25 cellular contexts compared by ENCODE assay signal in genomic region chr2:128612628-128613027, GRCh38.
DNase-seq lines count a peak whose midpoint lies in the region; ATAC-seq, FAIRE-seq and TF ChIP-seq lines count a peak whose summit lies in the region.
"Had no signal": no experiment of that assay in that cellular context is flagged by ENCODE, and none has a peak within 500 bp of the region (broad histone marks: within the 10 kb centered on the region; RNA-seq: fewer than 3 reads in every experiment).

No MANE protein-coding gene starts in this region.

- no peaks in the 10 kb centered on the region for H3K27me3 Mint-ChIP-seq in activated naive CD8-positive, alpha-beta T cell
- H3K27me3 Mint-ChIP-seq in activated naive CD8-positive, alpha-beta T cell treated with anti-CD3 and anti-CD28 coated beads for 36 hours: no peaks in the 10 kb centered on the region
- H3K27me3 Mint-ChIP-seq in stimulated activated memory B cell treated with anti-CD40 and anti-IgM and Interleukin-4, amounts not matched to agents 10 μg/mL and 1 μg/mL and 100 μg/mL, for 72 hours: peaks cover 15% of the 10 kb centered on the region

- H3K4me1 Mint-ChIP-seq in activated naive CD8-positive, alpha-beta T cell (ENCODE audit: low read depth): no peaks in the 10 kb centered on the region
- H3K4me1 Mint-ChIP-seq in activated naive CD8-positive, alpha-beta T cell treated with anti-CD3 and anti-CD28 coated beads for 36 hours: no peaks in the 10 kb centered on the region
- no peaks in the 10 kb centered on the region for H3K4me1 Mint-ChIP-seq in stimulated activated memory B cell treated with anti-CD40 and anti-IgM and Interleukin-4, amounts not matched to agents 10 μg/mL and 1 μg/mL and 100 μg/mL, for 72 hours
- H3K4me1 Mint-ChIP-seq: CD4-positive, CD25-positive, alpha-beta regulatory T cell had no signal

- H2BK20ac ChIP-seq in H1 (ENCODE audit: low read length): no peak overlapping the region

- no peak overlapping the region for H3K27ac ChIP-seq in H1 (ENCODE audit: low read depth, low read length)
- H3K27ac ChIP-seq in neuronal stem cell (replicated peaks; ENCODE audit: low read length): no peak overlapping the region
- no peak overlapping the region for H3K27ac ChIP-seq in aorta (ENCODE audit: low read depth in 1 of 2, low read length in 2 of 2)
- H3K27ac ChIP-seq: SJCRH30 had no signal

- no peak overlapping the region for H2BK120ac ChIP-seq in H1 (replicated peaks; ENCODE audit: low read depth, low read length)
- H2BK120ac ChIP-seq in neuronal stem cell (ENCODE audit: low read depth, low read length): no peak overlapping the region

- H3K23ac ChIP-seq in H1 (ENCODE audit: insufficient read length) (no peak overlapping the region), neuronal stem cell (ENCODE audit: low read depth, low read length, poor library complexity) (peak overlapping the region; percentile 14)

- H3K9ac ChIP-seq in H1 (replicated peaks in 1 of 4; ENCODE audit: extremely low read depth in 1 of 4, low read depth in 3 of 4, low read length in 3 of 4): no peak overlapping the region
- no peak overlapping the region for H3K9ac ChIP-seq in neuronal stem cell (ENCODE audit: low read depth, low read length, poor library complexity)

- intact Hi-C loops in aorta (cut with DNase I): no loop called here

- peaks cover 0 to 1% of the 10 kb centered on the region in 2 experiments; a peak in 1 of 4 replicates for H3K9me3 ChIP-seq in H1 (ENCODE audit: insufficient read depth in 2 of 2, low read depth in 1 of 2, low read length in 1 of 2)
- peaks cover 0 to 2% of the 10 kb centered on the region in 2 donors for H3K9me3 ChIP-seq in neuronal stem cell (replicated peaks in 1 of 2; ENCODE audit: control insufficient read depth in 2 of 2, insufficient read depth in 1 of 2, low read depth in 1 of 2, low read length in 2 of 2)
- no peaks in the 10 kb centered on the region for H3K9me3 ChIP-seq in aorta (ENCODE audit: control insufficient read depth, low read length)
- H3K9me3 ChIP-seq: MG63 had no signal

- CTCF ChIA-PET in H1 (lab: Charles Lee; ENCODE audit: partially characterized antibody): interaction anchor here (0.7 kb wide), 1 partner anchor 102 kb away, joined by 3 read pairs; no protein-coding TSS in a partner anchor

- ATAC-seq in aorta (ENCODE audit: low FRiP score): no peak
- no peak for ATAC-seq in HG02623 (IDR thresholded peaks at IDR 0.05; ENCODE audit: unreplicated experiment)
- ATAC-seq in stimulated activated memory B cell treated with anti-CD40 and anti-IgM and Interleukin-4, amounts not matched to agents 10 μg/mL and 1 μg/mL and 100 μg/mL, for 72 hours: no peak
- ATAC-seq: GM23338 had no signal

- H3K9me3 Mint-ChIP-seq in activated naive CD8-positive, alpha-beta T cell (ENCODE audit: low read depth): no peaks in the 10 kb centered on the region
- H3K9me3 Mint-ChIP-seq in activated naive CD8-positive, alpha-beta T cell treated with anti-CD3 and anti-CD28 coated beads for 36 hours: no peaks in the 10 kb centered on the region
- no peaks in the 10 kb centered on the region for H3K9me3 Mint-ChIP-seq in stimulated activated memory B cell treated with anti-CD40 and anti-IgM and Interleukin-4, amounts not matched to agents 10 μg/mL and 1 μg/mL and 100 μg/mL, for 72 hours

- H3K4ac ChIP-seq in H1 (replicated peaks; ENCODE audit: insufficient read length, low read depth, low read length): no peak overlapping the region
- H3K4ac ChIP-seq in neuronal stem cell (ENCODE audit: low read length): no peak overlapping the region

- H3K36me3 Mint-ChIP-seq in activated naive CD8-positive, alpha-beta T cell: no peaks in the 10 kb centered on the region
- H3K36me3 Mint-ChIP-seq in activated naive CD8-positive, alpha-beta T cell treated with anti-CD3 and anti-CD28 coated beads for 36 hours: no peaks in the 10 kb centered on the region
- no peaks in the 10 kb centered on the region for H3K36me3 Mint-ChIP-seq in stimulated activated memory B cell treated with anti-CD40 and anti-IgM and Interleukin-4, amounts not matched to agents 10 μg/mL and 1 μg/mL and 100 μg/mL, for 72 hours
- H3K36me3 Mint-ChIP-seq: CD4-positive, CD25-positive, alpha-beta regulatory T cell had no signal

- no peak for TF ChIP-seq CTCF in H1 (IDR thresholded peaks at IDR 0.05; ENCODE audit: control extremely low read depth in 1 of 3, insufficient read depth in 1 of 3, low read depth in 1 of 3, low read length in 3 of 3)

- H4K5ac ChIP-seq in H1 (ENCODE audit: insufficient read length, low read depth, low read length): no peak overlapping the region

- H4K91ac ChIP-seq in H1 (replicated peaks; ENCODE audit: insufficient read length, low read length) (no peak overlapping the region), neuronal stem cell (ENCODE audit: low read depth, low read length, poor library complexity) (no peak overlapping the region)

- H3K27me3 ChIP-seq in H1 (replicated peaks in 1 of 4; ENCODE audit: control insufficient read depth in 3 of 4, extremely low read depth in 1 of 4, insufficient read depth in 3 of 4, low read length in 3 of 4) (no peaks in the 10 kb centered on the region), neuronal stem cell (ENCODE audit: control insufficient read depth in 3 of 3, insufficient read depth in 3 of 3, low read depth in 1 of 3, low read length in 3 of 3) (no peaks in the 10 kb centered on the region), aorta (ENCODE audit: control insufficient read depth in 1 of 2, insufficient read depth in 2 of 2, low read length in 1 of 2) (no peaks in the 10 kb centered on the region)
- H3K27me3 ChIP-seq: MG63, SJCRH30 had no signal

- H3K56ac ChIP-seq in H1 (replicated peaks; ENCODE audit: insufficient read length, low read depth, low read length): no peak overlapping the region

- 79% methylated on average over 3 of the region's 3 CpGs; no CpG with 5 or more reads in 1 of the 2 experiments for WGBS in H1 (ENCODE audit: extremely low coverage in 1 of 2, insufficient coverage in 1 of 2, insufficient read length in 1 of 2, insufficient replicate concordance in 2 of 2, low coverage in 1 of 2, low lambda C conversion rate in 2 of 2, missing lambda C conversion rate in 1 of 2), 2 experiments
- no CpG with 5 or more reads among the region's 3 CpGs for WGBS in neuronal stem cell (ENCODE audit: extremely low coverage in 2 of 2, insufficient read length in 2 of 2, insufficient replicate concordance in 1 of 2), 2 donors
- WGBS in aorta, 2 donors: 92 to 97% methylated on average over 3 of the region's 3 CpGs

- H2AK5ac ChIP-seq in H1 (ENCODE audit: low read depth, low read length) (0 out of 2 replicates have a peak overlapping the region, but pooled peaks have one; percentile 39), neuronal stem cell (ENCODE audit: low read depth, low read length) (peak overlapping the region; percentile 48)

- no peak overlapping the region for H3K4me2 ChIP-seq in H1 (ENCODE audit: insufficient read depth in 1 of 2, low read depth in 2 of 2, low read length in 2 of 2)
- H3K4me2 ChIP-seq in neuronal stem cell (ENCODE audit: insufficient read depth, low read length, poor library complexity, severe bottlenecking): no peak overlapping the region
- H3K4me2 ChIP-seq: GM23338 had no signal

- TF ChIP-seq POLR2A in H1 (IDR thresholded peaks at IDR 0.05; ENCODE audit: control extremely low read depth in 1 of 2, low read depth in 2 of 2, low read length in 2 of 2): no peak

- H3K23me2 ChIP-seq in H1 (ENCODE audit: low read depth, low read length): no peaks in the 10 kb centered on the region

- H3K79me2 ChIP-seq in H1 (ENCODE audit: control insufficient read depth in 1 of 2, insufficient read depth in 2 of 2, low read length in 2 of 2): no peaks in the 10 kb centered on the region

- DNase-seq in activated naive CD8-positive, alpha-beta T cell treated with anti-CD3 and anti-CD28 coated beads for 36 hours: no peak
- no peak for DNase-seq in H1 (ENCODE audit: low read depth in 1 of 2, low spot score in 2 of 2)
- no peak for DNase-seq in neuronal stem cell (ENCODE audit: low spot score)
- DNase-seq in aorta: peak; percentile 33
- DNase-seq in stimulated activated CD4-positive, alpha-beta T cell treated with anti-CD3 and anti-CD28 coated beads, Interleukin-1b, Interleukin-23, amount 100 ng/mL, for 48 hours: no peak
- DNase-seq: CD4-positive, CD25-positive, alpha-beta regulatory T cell; DMS153; HCEC 1CT; IMR-90; KG1; MG63; NCI-H1105 treated with DMSO at 0.1 percent for 48 hours; NCI-H146; NCI-H1930; NCI-H2107; NCI-H446; NCI-H524 treated with DMSO at 0.1 percent for 48 hours; NCI-H774; SJCRH30 had no signal

- H3K4me1 ChIP-seq in H1 (replicated peaks in 1 of 4; ENCODE audit: control insufficient read depth in 3 of 4, insufficient read depth in 4 of 4, low read length in 3 of 4) (peaks cover 0 to 5% (median under 1%) of the 10 kb centered on the region in 4 experiments; a peak in 2 of 7 replicates), neuronal stem cell (ENCODE audit: control insufficient read depth in 2 of 2, insufficient read depth in 1 of 2, low read depth in 1 of 2, low read length in 2 of 2) (peaks cover 4 to 9% of the 10 kb centered on the region in 2 donors), aorta (ENCODE audit: control insufficient read depth in 1 of 2, insufficient read depth in 2 of 2, low read length in 2 of 2) (no peaks in the 10 kb centered on the region)
- H3K4me1 ChIP-seq: SJCRH30 had no signal

- TF ChIP-seq RAD21 in H1 (IDR thresholded peaks at IDR 0.05 in 1 of 2, conservative IDR thresholded peaks at IDR 0.05 in 1 of 2; ENCODE audit: low read depth in 2 of 2, low read length in 2 of 2): no peak

- TF ChIP-seq EP300 in H1 (IDR thresholded peaks at IDR 0.05; ENCODE audit: borderline replicate concordance in 1 of 2, low read depth in 2 of 2, low read length in 2 of 2): no peak

- H2BK15ac ChIP-seq in H1 (ENCODE audit: low read length): no peak overlapping the region
- no peak overlapping the region for H2BK15ac ChIP-seq in neuronal stem cell (ENCODE audit: low read length)

- H3K18ac ChIP-seq in H1 (ENCODE audit: extremely low read depth, low read length) (no peak overlapping the region), neuronal stem cell (ENCODE audit: low read length) (no peak overlapping the region)

- H3K79me1 ChIP-seq in H1 (ENCODE audit: low read depth, low read length) (no peaks in the 10 kb centered on the region), neuronal stem cell (ENCODE audit: low read depth, low read length) (no peaks in the 10 kb centered on the region)

- H3K4me3 Mint-ChIP-seq in activated naive CD8-positive, alpha-beta T cell: no peak overlapping the region
- no peak overlapping the region for H3K4me3 Mint-ChIP-seq in activated naive CD8-positive, alpha-beta T cell treated with anti-CD3 and anti-CD28 coated beads for 36 hours
- no peak overlapping the region for H3K4me3 Mint-ChIP-seq in stimulated activated memory B cell treated with anti-CD40 and anti-IgM and Interleukin-4, amounts not matched to agents 10 μg/mL and 1 μg/mL and 100 μg/mL, for 72 hours
- H3K4me3 Mint-ChIP-seq: CD4-positive, CD25-positive, alpha-beta regulatory T cell; GM23338 had no signal

- H2BK5ac ChIP-seq in H1 (ENCODE audit: low read depth, low read length) (no peak overlapping the region), neuronal stem cell (ENCODE audit: low read length) (no peak overlapping the region)

- no peak overlapping the region for H2AFZ ChIP-seq in H1 (ENCODE audit: low read length)
- H2AFZ ChIP-seq in neuronal stem cell (ENCODE audit: low read length): no peak overlapping the region
- H2AFZ ChIP-seq: GM23338 had no signal

- H3K36me3 ChIP-seq in H1 (ENCODE audit: control insufficient read depth in 2 of 4, insufficient read depth in 4 of 4, low read length in 3 of 4) (no peaks in the 10 kb centered on the region), neuronal stem cell (replicated peaks in 1 of 2; ENCODE audit: control insufficient read depth in 2 of 2, insufficient read depth in 2 of 2, low read length in 2 of 2) (no peaks in the 10 kb centered on the region), aorta (ENCODE audit: control insufficient read depth in 1 of 2, insufficient read depth in 2 of 2, low read length in 1 of 2) (no peaks in the 10 kb centered on the region)
- H3K36me3 ChIP-seq: MG63, SJCRH30 had no signal

- H3K14ac ChIP-seq in H1 (ENCODE audit: insufficient read length) (no peak overlapping the region), neuronal stem cell (ENCODE audit: low read length) (no peak overlapping the region)

- H3K27ac Mint-ChIP-seq in activated naive CD8-positive, alpha-beta T cell: peak overlapping the region; percentile 31
- H3K27ac Mint-ChIP-seq in activated naive CD8-positive, alpha-beta T cell treated with anti-CD3 and anti-CD28 coated beads for 36 hours: no peak overlapping the region
- no peak overlapping the region for H3K27ac Mint-ChIP-seq in stimulated activated memory B cell treated with anti-CD40 and anti-IgM and Interleukin-4, amounts not matched to agents 10 μg/mL and 1 μg/mL and 100 μg/mL, for 72 hours
- H3K27ac Mint-ChIP-seq: CD4-positive, CD25-positive, alpha-beta regulatory T cell; GM23338 had no signal

- no peak overlapping the region for H4K8ac ChIP-seq in H1 (ENCODE audit: extremely low read depth, insufficient read depth, low read length)
- no peak overlapping the region for H4K8ac ChIP-seq in neuronal stem cell (ENCODE audit: low read depth, low read length)

- POLR2A ChIA-PET in H1 (lab: Charles Lee; ENCODE audit: partially characterized antibody): no interaction called here

- no peaks in the 10 kb centered on the region for H4K20me1 ChIP-seq in H1 (replicated peaks in 1 of 2; ENCODE audit: control insufficient read depth in 1 of 2, insufficient read depth in 2 of 2, low read length in 2 of 2)

- H2BK12ac ChIP-seq in H1 (ENCODE audit: low read depth, low read length) (no peak overlapping the region), neuronal stem cell (ENCODE audit: low read length) (no peak overlapping the region)

- no peak for FAIRE-seq in H1 (lab: Jason Lieb, UNC)
- FAIRE-seq: GM18507, RCC 7860 had no signal

- H3K4me3 ChIP-seq in H1 (ENCODE audit: extremely low read depth in 1 of 4, insufficient read depth in 2 of 4, low read depth in 3 of 4, low read length in 4 of 4) (no peak overlapping the region), neuronal stem cell (ENCODE audit: low read length in 2 of 2) (no peak overlapping the region), aorta (ENCODE audit: low read length in 2 of 2) (no peak overlapping the region)
- H3K4me3 ChIP-seq: GM23338, MG63, SJCRH30 had no signal

Comparison
In these comparisons a context has a peak if more than half of its experiments do, and no peak if none do; other contexts are left out.
1. DNase-seq: peak in aorta (2 of 2); none in activated naive CD8-positive, alpha-beta T cell treated with anti-CD3 and anti-CD28 coated beads for 36 hours (single experiment), H1 (0 of 2), neuronal stem cell (single experiment) and stimulated activated CD4-positive, alpha-beta T cell treated with anti-CD3 and anti-CD28 coated beads, Interleukin-1b, Interleukin-23, amount 100 ng/mL, for 48 hours (single experiment).